In the genomic region with DNA sequence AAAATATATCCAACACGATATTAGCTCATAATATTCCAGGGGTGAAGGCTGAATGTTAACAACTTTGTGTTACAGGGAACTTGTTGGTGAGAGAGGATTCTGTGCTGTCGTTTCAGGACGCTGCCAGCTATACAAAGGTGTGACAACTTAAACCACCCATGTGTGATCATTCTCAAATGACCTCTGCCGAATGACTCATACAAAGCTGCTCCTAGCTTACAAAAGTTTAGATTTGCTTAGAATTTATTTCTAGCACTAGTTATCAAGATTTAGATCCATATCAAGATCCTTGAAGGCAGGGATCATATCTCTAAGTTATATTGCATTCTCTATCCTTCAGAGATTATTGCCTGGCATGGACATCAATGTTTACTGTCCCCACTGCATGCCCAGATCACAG, we compare ENCODE assay signal across 22 cellular contexts.
DNase-seq lines count a peak whose midpoint lies in the region; ATAC-seq and TF ChIP-seq lines count a peak whose summit lies in the region.
"Had no signal": no experiment of that assay in that cellular context is flagged by ENCODE, and none has a peak within 500 bp of the region (broad histone marks: within the 10 kb centered on the region; RNA-seq: fewer than 3 reads in every experiment).

No MANE protein-coding gene starts in this region.

- peaks cover 12% of the 10 kb centered on the region; the same call in 1 of the 2 replicates for H3F3A ChIP-seq in PC-9 (ENCODE audit: insufficient read depth, low read depth)

- H3K4me3 ChIP-seq in HCT116 (replicated peaks in 1 of 2; ENCODE audit: low read depth in 1 of 2, low read length in 2 of 2) (no peak overlapping the region), PC-9 (no peak overlapping the region), hepatocyte (no peak overlapping the region), tibial nerve (no peak overlapping the region)
- H3K4me3 ChIP-seq: heart left ventricle, lower lobe of right lung had no signal

- TF ChIP-seq CTCF in HCT116 (IDR thresholded peaks at IDR 0.05 in 2 of 3, conservative IDR thresholded peaks at IDR 0.05 in 1 of 3; ENCODE audit: borderline replicate concordance in 1 of 3, insufficient read depth in 1 of 3, low read depth in 2 of 3, low read length in 2 of 3) (no peak), PC-9 (conservative IDR thresholded peaks at IDR 0.05) (no peak), hepatocyte (IDR thresholded peaks at IDR 0.05; ENCODE audit: poor library complexity) (no peak), tibial nerve (IDR thresholded peaks at IDR 0.05) (no peak)

- CTCF ChIA-PET in HCT116 (lab: Charles Lee), result interaction anchor here (0.8 to 1.5 kb wide), 3 partner anchors 89 to 116 kb away, joined by 3 to 7 read pairs (median 5); no protein-coding TSS in a partner anchor
- CTCF ChIA-PET in PC-9 (lab: Charles Lee), result interaction anchor here (0.6 to 1.3 kb wide), 4 partner anchors 26 to 584 kb away, joined by 3 to 13 read pairs (median 4); no protein-coding TSS in a partner anchor

- no peak for TF ChIP-seq POLR2A in HCT116 (IDR thresholded peaks at IDR 0.05; ENCODE audit: borderline replicate concordance, extremely low read depth, insufficient read depth, insufficient read length)
- TF ChIP-seq POLR2A in tibial nerve (IDR thresholded peaks at IDR 0.05), result no peak

- H3K4me2 ChIP-seq in HCT116 (ENCODE audit: low read length) (peak overlapping the region; percentile 61), PC-9 (peak overlapping the region; percentile 49), hepatocyte (no peak overlapping the region)

- no peaks in the 10 kb centered on the region for H3K9me3 ChIP-seq in HCT116 (ENCODE audit: control insufficient read depth in 1 of 2, insufficient read depth in 1 of 2, low read depth in 1 of 2, low read length in 2 of 2)
- H3K9me3 ChIP-seq in PC-9 (ENCODE audit: insufficient read depth, low read depth), result no peaks in the 10 kb centered on the region
- H3K9me3 ChIP-seq in hepatocyte (ENCODE audit: low read depth), result no peaks in the 10 kb centered on the region
- H3K9me3 ChIP-seq in tibial nerve, result no peaks in the 10 kb centered on the region
- H3K9me3 ChIP-seq: heart left ventricle, lower lobe of right lung, neutrophil had no signal

- no peaks in the 10 kb centered on the region for H4K20me1 ChIP-seq in HCT116 (ENCODE audit: insufficient read depth)
- no peaks in the 10 kb centered on the region for H4K20me1 ChIP-seq in PC-9 (ENCODE audit: insufficient read depth)
- H4K20me1 ChIP-seq in hepatocyte (ENCODE audit: insufficient read depth, poor library complexity, severe bottlenecking), result no peaks in the 10 kb centered on the region

- BruUV-seq in HCT116 (replicated peaks; lab: Mats Ljungman, UMichigan), result no TSS peak
- no TSS peak for BruUV-seq in PC-9 (replicated peaks; lab: Mats Ljungman, UMichigan)

- intact Hi-C loops in HCT116 (cut with micrococcal nuclease), result loop anchor here (5.0 kb wide), 1 partner anchor 116 kb away; no protein-coding TSS in a partner anchor
- intact Hi-C loops in PC-9 (cut with micrococcal nuclease; ENCODE audit: unreplicated experiment), result no loop called here
- intact Hi-C loops in sciatic nerve (cut with DNase I), result no loop called here

- H3K36me3 ChIP-seq in HCT116 (ENCODE audit: control insufficient read depth in 1 of 2, insufficient read depth in 2 of 2, low read length in 2 of 2) (no peaks in the 10 kb centered on the region), PC-9 (ENCODE audit: low read depth) (no peaks in the 10 kb centered on the region), hepatocyte (replicated peaks; ENCODE audit: insufficient read depth, low read depth) (no peaks in the 10 kb centered on the region), tibial nerve (no peaks in the 10 kb centered on the region)
- H3K36me3 ChIP-seq: heart left ventricle, lower lobe of right lung, neutrophil had no signal

- no peak overlapping the region for H2AFZ ChIP-seq in HCT116 (ENCODE audit: low read depth, low read length, poor library complexity, severe bottlenecking)
- H2AFZ ChIP-seq in PC-9, result no peak overlapping the region
- no peak overlapping the region for H2AFZ ChIP-seq in hepatocyte

- POLR2A ChIA-PET in HCT116 (lab: Charles Lee), result no interaction called here
- POLR2A ChIA-PET in PC-9 (lab: Charles Lee; ENCODE audit: unreplicated experiment), result interaction anchor here (0.6 to 1.2 kb wide), 6 partner anchors 12 to 102 kb away, joined by 3 to 19 read pairs (median 6); no protein-coding TSS in a partner anchor

- peaks cover 25 to 47% of the 10 kb centered on the region in 2 experiments for H3K4me1 ChIP-seq in HCT116 (ENCODE audit: control insufficient read depth in 1 of 2, insufficient read depth in 2 of 2, low read length in 2 of 2)
- peaks cover 31% of the 10 kb centered on the region for H3K4me1 ChIP-seq in PC-9 (replicated peaks; ENCODE audit: insufficient read depth)
- H3K4me1 ChIP-seq in hepatocyte (ENCODE audit: insufficient read depth), result no peaks in the 10 kb centered on the region
- H3K4me1 ChIP-seq in tibial nerve, result peaks cover 0 to 16% (median 5%) of the 10 kb centered on the region in 4 donors
- H3K4me1 ChIP-seq: lower lobe of right lung had no signal

- RAD21 ChIA-PET in HCT116 (lab: Charles Lee; ENCODE audit: low non-redundant PET in 1 of 2, low total read pairs in 2 of 2, uncharacterized antibody in 2 of 2, unreplicated experiment in 2 of 2), result interaction anchor here (0.6 to 0.9 kb wide), 2 partner anchors 72 to 115 kb away, joined by 3 to 4 read pairs; no protein-coding TSS in a partner anchor

- H3K9me2 ChIP-seq in HCT116 (ENCODE audit: insufficient read depth) (no peaks in the 10 kb centered on the region), PC-9 (ENCODE audit: insufficient read depth) (no peaks in the 10 kb centered on the region), hepatocyte (replicated peaks; ENCODE audit: insufficient read depth) (no peaks in the 10 kb centered on the region)

- ATAC-seq in HCT116, result no peak
- no peak for ATAC-seq in sciatic nerve
- no peak for ATAC-seq in HG03196 (IDR thresholded peaks at IDR 0.05; ENCODE audit: unreplicated experiment)
- ATAC-seq: activated CD4-positive, alpha-beta T cell treated with anti-CD3 and anti-CD28 coated beads for 36 hours; lower lobe of right lung had no signal

- H3K27ac ChIP-seq in HCT116 (ENCODE audit: low read depth, low read length), result no peak overlapping the region
- no peak overlapping the region for H3K27ac ChIP-seq in PC-9
- peak overlapping the region; percentile 41 for H3K27ac ChIP-seq in hepatocyte
- no peak overlapping the region for H3K27ac ChIP-seq in tibial nerve
- H3K27ac ChIP-seq: lower lobe of right lung, neutrophil had no signal

- H3K9ac ChIP-seq in HCT116 (ENCODE audit: low read length), result no peak overlapping the region

- H3K79me2 ChIP-seq in HCT116 (ENCODE audit: insufficient read depth, low read length) (no peaks in the 10 kb centered on the region; the same call in 1 of the 2 replicates), PC-9 (ENCODE audit: low read depth) (peaks cover 12% of the 10 kb centered on the region), hepatocyte (peaks cover 56% of the 10 kb centered on the region)

- no peak for TF ChIP-seq EP300 in tibial nerve (IDR thresholded peaks at IDR 0.05)

- H3K27me3 ChIP-seq in HCT116 (ENCODE audit: insufficient read depth, low read length), result no peaks in the 10 kb centered on the region
- H3K27me3 ChIP-seq in PC-9 (ENCODE audit: insufficient read depth, low read depth), result no peaks in the 10 kb centered on the region
- H3K27me3 ChIP-seq in hepatocyte, result no peaks in the 10 kb centered on the region
- H3K27me3 ChIP-seq in tibial nerve, result no peaks in the 10 kb centered on the region
- H3K27me3 ChIP-seq: heart left ventricle, neutrophil had no signal

- WGBS in hepatocyte (ENCODE audit: low lambda C conversion rate, missing lambda C conversion rate), result 49% methylated on average over 4 of the region's 4 CpGs
- 78 to 80% methylated on average over 4 of the region's 4 CpGs for WGBS in tibial nerve, 2 donors

- TF ChIP-seq RAD21 in HCT116 (IDR thresholded peaks at IDR 0.05; ENCODE audit: low read depth), result no peak

- DNase-seq in HCT116 (ENCODE audit: low read depth, low spot score) (no peak), PC-9 (peak; percentile 20 to 78), hepatocyte (ENCODE audit: low spot score) (no peak), renal cortical epithelial cell (ENCODE audit: low read depth) (peak; percentile 58), sciatic nerve (ENCODE audit: low spot score) (no peak), AML-193 (lab: John Stamatoyannopoulos, UW) (no peak), tibial nerve (ENCODE audit: low spot score in 2 of 2) (no peak)
- DNase-seq: activated CD4-positive, alpha-beta T cell treated with anti-CD3 and anti-CD28 coated beads for 36 hours; activated naive CD8-positive, alpha-beta T cell treated with anti-CD3 and anti-CD28 coated beads for 36 hours; CD4-positive, alpha-beta T cell; DMS79 treated with DMSO at 0.1 percent for 48 hours; HCEC 1CT; heart left ventricle; Kasumi-1; lower lobe of right lung; NCI-H1105; NCI-H2029 treated with DMSO at 0.1 percent for 48 hours; NCI-H446; Right ventricle myocardium superior; SW 1271 had no signal

TF ChIP-seq in HCT116, 20 proteins besides CTCF, POLR2A, EP300 and RAD21 (continues in another document):
- TF ChIP-seq, protein P1, sequence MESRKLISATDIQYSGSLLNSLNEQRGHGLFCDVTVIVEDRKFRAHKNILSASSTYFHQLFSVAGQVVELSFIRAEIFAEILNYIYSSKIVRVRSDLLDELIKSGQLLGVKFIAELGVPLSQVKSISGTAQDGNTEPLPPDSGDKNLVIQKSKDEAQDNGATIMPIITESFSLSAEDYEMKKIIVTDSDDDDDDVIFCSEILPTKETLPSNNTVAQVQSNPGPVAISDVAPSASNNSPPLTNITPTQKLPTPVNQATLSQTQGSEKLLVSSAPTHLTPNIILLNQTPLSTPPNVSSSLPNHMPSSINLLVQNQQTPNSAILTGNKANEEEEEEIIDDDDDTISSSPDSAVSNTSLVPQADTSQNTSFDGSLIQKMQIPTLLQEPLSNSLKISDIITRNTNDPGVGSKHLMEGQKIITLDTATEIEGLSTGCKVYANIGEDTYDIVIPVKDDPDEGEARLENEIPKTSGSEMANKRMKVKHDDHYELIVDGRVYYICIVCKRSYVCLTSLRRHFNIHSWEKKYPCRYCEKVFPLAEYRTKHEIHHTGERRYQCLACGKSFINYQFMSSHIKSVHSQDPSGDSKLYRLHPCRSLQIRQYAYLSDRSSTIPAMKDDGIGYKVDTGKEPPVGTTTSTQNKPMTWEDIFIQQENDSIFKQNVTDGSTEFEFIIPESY (IDR thresholded peaks at IDR 0.05; ENCODE audit: extremely low read depth, insufficient replicate concordance, low read length), result no peak
- TF ChIP-seq FOSL1 (IDR thresholded peaks at IDR 0.05; ENCODE audit: low read depth) (peak; percentile 50), POLR2AphosphoS5 (IDR thresholded peaks at IDR 0.05; ENCODE audit: low read depth, low read length) (no peak), JUND (IDR thresholded peaks at IDR 0.05) (peak; percentile 41; the same call in 1 of the 2 replicates), CBX3 (IDR thresholded peaks at IDR 0.05; ENCODE audit: low read depth) (0 out of 2 replicates have a peak, but pooled peaks have one; percentile 35), SP1 (IDR thresholded peaks at IDR 0.05; ENCODE audit: low read depth) (0 out of 2 replicates have a peak, but pooled peaks have one; percentile 12), CEBPB (IDR thresholded peaks at IDR 0.05; ENCODE audit: low read depth) (0 out of 2 replicates have a peak, but pooled peaks have one; percentile 20), ZNF274 (IDR thresholded peaks at IDR 0.05; ENCODE audit: low read depth, low read length) (no peak)

Comparison
In these comparisons a context has a peak if more than half of its experiments do, and no peak if none do; other contexts are left out.
1. DNase-seq: peak in PC-9 (2 of 2) and renal cortical epithelial cell (single experiment); none in HCT116 (single experiment), hepatocyte (single experiment), sciatic nerve (single experiment), AML-193 (0 of 2) and tibial nerve (0 of 2).